In genomic region chr1:154320882-154321608, GRCh38 we compare ENCODE assay signal across 22 cellular contexts. TPM values are rescaled to one million over a fixed set of nuclear protein-coding genes. Genes with fewer than 3 reads are reported as not detected.
DNase-seq lines count a peak whose midpoint lies in the region; ATAC-seq, FAIRE-seq and TF ChIP-seq lines count a peak whose summit lies in the region.
"Had no signal": no experiment of that assay in that cellular context is flagged by ENCODE, and none has a peak within 500 bp of the region (broad histone marks: within the 10 kb centered on the region; RNA-seq: fewer than 3 reads in every experiment).

TSS of gene AQP10 (plus strand) at chr1:154321093. CDS start at chr1:154321156, 63 bp downstream.

- TF ChIP-seq EP300 in K562 (IDR thresholded peaks at IDR 0.05; ENCODE audit: low read length) = peak; percentile 77

- H2AFZ ChIP-seq in K562 (ENCODE audit: low read depth, low read length) = peak within 1 kb of the TSS; percentile 88
- H2AFZ ChIP-seq: parathyroid adenoma had no signal

- TF ChIP-seq RAD21 in K562 (CRISPR knock-in tag; conservative IDR thresholded peaks at IDR 0.05 in 1 of 2, IDR thresholded peaks at IDR 0.05 in 1 of 2) = peak; percentile 27 to 40; a peak in 2 of 4 replicates

- peak; percentile 99 for FAIRE-seq in K562 (lab: Jason Lieb, UNC)
- FAIRE-seq: G401.6, GM19239, RCC 7860 had no signal

- H3K27ac ChIP-seq in K562 (ENCODE audit: extremely low read depth, low read depth, low read length) (peak within 1 kb of the TSS; percentile 85), right cardiac atrium (ENCODE audit: low read length) (peak within 1 kb of the TSS; percentile 12)
- H3K27ac ChIP-seq: parathyroid adenoma had no signal

- no peaks in the 10 kb centered on the region for H3K36me3 ChIP-seq in K562 (ENCODE audit: control insufficient read depth, insufficient read depth, low read length)

- in situ Hi-C loops in K562 (cut with MboI) = no loop called here

- peak; percentile 20 to 32 (median 30); a peak in 2 of 6 replicates for TF ChIP-seq CTCF in K562 (IDR thresholded peaks at IDR 0.05 in 2 of 3, conservative IDR thresholded peaks at IDR 0.05 in 1 of 3; ENCODE audit: insufficient read depth in 2 of 3, low read depth in 1 of 3, low read length in 3 of 3)

- TSS peak; percentile 58 for BruUV-seq in K562 (replicated peaks; lab: Mats Ljungman, UMichigan)

- peak within 1 kb of the TSS; percentile 78 for H3K4me2 ChIP-seq in K562 (ENCODE audit: insufficient read depth, low read length)

- 0% methylated on average over 6 of the region's 9 CpGs for WGBS in K562 (ENCODE audit: insufficient coverage, low coverage, missing lambda C conversion rate)
- 9% methylated on average over 9 of the region's 9 CpGs for WGBS in right cardiac atrium

- DNase-seq in NCI-H2171 treated with DMSO at 0.1 percent for 48 hours (lab: John Stamatoyannopoulos, UW) (peak; percentile 3), NCI-H2171 (lab: John Stamatoyannopoulos, UW) (no peak), K562 (ENCODE audit: extremely low read depth in 1 of 4, low spot score in 3 of 4) (peak; percentile 58 to 93 (median 73)), right cardiac atrium (peak in 2 of 3 donors; percentile 23 to 57), pulmonary artery endothelial cell (ENCODE audit: low read depth, low spot score) (peak; percentile 29), RPMI8226 (no peak)
- DNase-seq: activated CD8-positive, alpha-beta T cell treated with anti-CD3 and anti-CD28 coated beads, Interleukin-2, amount 10 ng/mL, durations not matched to agents 7 days and 5 days; activated gamma-delta T cell; CD4-positive, alpha-beta T cell; endodermal cell; Karpas-422; NCI-H1694; NCI-H526 treated with DMSO at 0.1 percent for 48 hours; T-helper 9 cell had no signal

- H4K20me1 ChIP-seq in K562 (replicated peaks; ENCODE audit: control insufficient read depth, insufficient read depth, low read length) = no peaks in the 10 kb centered on the region

- H3K4me1 ChIP-seq in K562 (replicated peaks in 1 of 2; ENCODE audit: control insufficient read depth in 2 of 2, insufficient read depth in 2 of 2, low read length in 2 of 2) (peaks cover 27 to 40% of the 10 kb centered on the region in 2 experiments; a peak in 4 of 5 replicates), right cardiac atrium (ENCODE audit: control insufficient read depth, insufficient read depth, low read length) (no peaks in the 10 kb centered on the region)
- H3K4me1 ChIP-seq: parathyroid adenoma had no signal

- POLR2A ChIA-PET in K562 (lab: Yijun Ruan, JAX) = interaction anchor here (0.5 to 1.6 kb wide), 5 partner anchors 13 to 544 kb away, joined by 3 to 8 read pairs (median 4); no protein-coding TSS in a partner anchor

- H3K27me3 ChIP-seq in K562 (ENCODE audit: control insufficient read depth in 2 of 2, insufficient read depth in 2 of 2, low read length in 2 of 2) (no peaks in the 10 kb centered on the region), right cardiac atrium (ENCODE audit: control insufficient read depth, insufficient read depth) (no peaks in the 10 kb centered on the region)

- peak within 1 kb of the TSS; percentile 77 to 80; a peak in 3 of 4 replicates for H3K9ac ChIP-seq in K562 (ENCODE audit: insufficient read depth in 1 of 2, low read depth in 2 of 2, low read length in 2 of 2)
- H3K9ac ChIP-seq: parathyroid adenoma had no signal

- TF ChIP-seq POLR2A in K562 (conservative IDR thresholded peaks at IDR 0.05) = peak; percentile 67

- peaks cover 21% of the 10 kb centered on the region for H3K79me2 ChIP-seq in K562 (ENCODE audit: control insufficient read depth, insufficient read depth, low read length)
- H3K79me2 ChIP-seq: parathyroid adenoma had no signal

- H3K9me3 ChIP-seq in K562 (replicated peaks; ENCODE audit: control insufficient read depth, insufficient read depth, low read depth, low read length) (peaks cover 3% of the 10 kb centered on the region; the same call in 1 of the 2 replicates), right cardiac atrium (ENCODE audit: control insufficient read depth, low read length) (no peaks in the 10 kb centered on the region)

- H3K4me3 ChIP-seq in K562 = peak within 1 kb of the TSS; percentile 31
- no peak within 1 kb of the TSS for H3K4me3 ChIP-seq in right cardiac atrium (ENCODE audit: low read length)
- H3K4me3 ChIP-seq: lung had no signal

- peak; percentile 91 for ATAC-seq in K562
- ATAC-seq in right cardiac atrium = peak; percentile 40 to 69
- ATAC-seq in GM18873 (IDR thresholded peaks at IDR 0.05; ENCODE audit: low FRiP score, unreplicated experiment) = no peak
- no peak for ATAC-seq in HG02610 (IDR thresholded peaks at IDR 0.05; ENCODE audit: unreplicated experiment)
- ATAC-seq: activated CD8-positive, alpha-beta T cell treated with anti-CD3 and anti-CD28 coated beads, Interleukin-2, amount 10 ng/mL, durations not matched to agents 7 days and 5 days had no signal

- CTCF ChIA-PET in K562 (lab: Yijun Ruan, JAX; ENCODE audit: low intra/inter-chr PET ratio) = no interaction called here

- H3K9me1 ChIP-seq in K562 (ENCODE audit: control insufficient read depth, insufficient read depth, low read length) = no peaks in the 10 kb centered on the region

- intact Hi-C loops in K562 (cut with micrococcal nuclease) (loop anchor here (2.0 kb wide), 1 partner anchor 30 kb away; no protein-coding TSS in a partner anchor), right cardiac atrium (cut with DNase I) (loop anchor here in 1 of 4 donors (10.0 kb wide), 1 partner anchor 96 kb away; the partner anchor contains the start of gene UBAP2L)

TF ChIP-seq in K562, 482 proteins besides CTCF, POLR2A, EP300 and RAD21 (continues in another document):
- TF ChIP-seq LCOR (CRISPR knock-in tag; IDR thresholded peaks at IDR 0.05) (peak; percentile 76), TAF1 (IDR thresholded peaks at IDR 0.05; ENCODE audit: control insufficient read depth, extremely low read depth, insufficient read depth, low read length, severe bottlenecking) (peak; percentile 72), NR2C2 (CRISPR knock-in tag; IDR thresholded peaks at IDR 0.05) (no peak), NR2C2 (tag; IDR thresholded peaks at IDR 0.05) (no peak), KDM1A (IDR thresholded peaks at IDR 0.05) (0 out of 4 replicates have a peak, but pooled peaks of 1 of the 2 experiments have one; percentile 1)

RNA-seq across cellular contexts. Expression of gene AQP10, which starts in this region (rescaled TPM):
- 12.4 and 39.7 TPM in 2 replicates for total RNA-seq in K562 (2011; cell fraction: chromatin; rRNA removed; ENCODE audit: low replicate concordance)
- total RNA-seq in K562 (2011; cell fraction: nucleolus; rRNA removed) = 21.6 and 25.0 TPM in 2 replicates
- total RNA-seq in K562 (2011; cell fraction: nucleoplasm; rRNA removed) = 21.3 and 24.8 TPM in 2 replicates
- total RNA-seq in K562 (2014; rRNA removed) (1.9 and 2.1 TPM in 2 replicates), K562 (2014; rRNA removed; fragmentation: Illumina TruSeq; extraction: Trizol) (1.7 and 1.9 TPM in 2 replicates), K562 (2015; rRNA removed; fragmentation: Illumina TruSeq; extraction: Trizol) (1.3 and 1.5 TPM in 2 replicates), K562 (2021) (3.7 and 4.9 TPM in 2 replicates), right cardiac atrium (under 1 TPM in 3 of 4 donors, not detected in 1; 0.12 to 0.37 (median 0.19) TPM), pulmonary artery endothelial cell (0.07 and 0.13 TPM in 2 replicates)
- polyA plus RNA-seq in K562 (2011; rRNA removed) (9.7 and 20.6 TPM in 2 replicates), K562 (2014; fragmentation: Illumina TruSeq; extraction: Trizol) (5.6 and 7.4 TPM in 2 replicates), K562 (2014; fragmentation: Nextera tagmentation; extraction: Ambion mirVana) (under 1 TPM; 0.37 to 0.56 TPM), K562 (2014; rRNA removed) (4.5 and 5.0 TPM in 2 replicates), right cardiac atrium (0.23 TPM)
- 16.4 and 28.3 TPM in 2 replicates for polyA plus RNA-seq in K562 (2011; cell fraction: cytosol; rRNA removed)
- 46.5 and 76.2 TPM in 2 replicates for polyA plus RNA-seq in K562 (2011; cell fraction: nucleus; rRNA removed)
- polyA plus RNA-seq in K562 (2012) = 6.3 and 8.5 TPM in 2 replicates
- 4.2 and 5.3 TPM in 2 replicates for polyA minus RNA-seq in K562 (2011; rRNA and poly(A)+ RNA removed)
- 2.0 and 5.8 TPM in 2 replicates for polyA minus RNA-seq in K562 (2011; cell fraction: cytosol; rRNA and poly(A)+ RNA removed)
- 6.1 and 21.7 TPM in 2 replicates for polyA minus RNA-seq in K562 (2011; cell fraction: nucleus; rRNA and poly(A)+ RNA removed)
- total RNA-seq: A172; activated CD8-positive, alpha-beta T cell treated with anti-CD3 and anti-CD28 coated beads, Interleukin-2, amount 10 ng/mL, durations not matched to agents 7 days and 5 days; CD4-positive, alpha-beta T cell; endodermal cell had no signal

Comparison
In these comparisons a context has a peak if more than half of its experiments do, and no peak if none do; other contexts are left out.
1. DNase-seq: peak in NCI-H2171 treated with DMSO at 0.1 percent for 48 hours (single experiment) and K562 (4 of 4); none in NCI-H2171 (single experiment) and RPMI8226 (single experiment).
2. Peak in DNase-seq, ATAC-seq and H3K27ac ChIP-seq in right cardiac atrium; RNA of the gene not detected or under 1 TPM.
3. Peak in DNase-seq in pulmonary artery endothelial cell; RNA of the gene not detected or under 1 TPM.